Comparison of ENCODE assay signal across 35 cellular contexts in genomic region chr4:141656031-141656430, GRCh38.
"Had no signal": no experiment of that assay in that cellular context is flagged by ENCODE, and none has a peak within 500 bp of the region (broad histone marks: within the 10 kb centered on the region; RNA-seq: fewer than 3 reads in every experiment).

No MANE protein-coding gene starts in this region.

- H3K36me3 ChIP-seq: MG63 had no signal

- DNase-seq: Karpas-422, Kasumi-1, KG1, MG63, MM.1S, MV-4-11, NCI-H1048, NCI-H1092, NCI-H1092 treated with DMSO at 0.1 percent for 48 hours, NCI-H1105, NCI-H1105 treated with DMSO at 0.1 percent for 48 hours, NCI-H1417, NCI-H1417 treated with DMSO at 0.1 percent for 48 hours, NCI-H1436, NCI-H1436 treated with DMSO at 0.1 percent for 48 hours, NCI-H146, NCI-H1694, NCI-H1694 treated with DMSO at 0.1 percent for 48 hours, NCI-H187, NCI-H187 treated with DMSO at 0.1 percent for 48 hours, NCI-H1930, NCI-H2029, NCI-H2029 treated with DMSO at 0.1 percent for 48 hours, NCI-H2081, NCI-H2107, NCI-H2171, NCI-H2171 treated with DMSO at 0.1 percent for 48 hours, NCI-H2227 treated with DMSO at 0.1 percent for 48 hours, NCI-H226, NCI-H345, NCI-H446, NCI-H446 treated with DMSO at 0.1 percent for 48 hours, NCI-H510A, NCI-H510A treated with DMSO at 0.1 percent for 48 hours had no signal

- H3K4me3 ChIP-seq: MG63 had no signal

- H3K4me2 ChIP-seq: KMS-11 had no signal

- H3K27me3 ChIP-seq: MG63 had no signal

- H3K27ac ChIP-seq: KMS-11 had no signal

- H3K9me3 ChIP-seq: MG63 had no signal

- H3K9ac ChIP-seq: KMS-11 had no signal
